1 cellular context compared by ENCODE assay signal in the genomic region with DNA sequence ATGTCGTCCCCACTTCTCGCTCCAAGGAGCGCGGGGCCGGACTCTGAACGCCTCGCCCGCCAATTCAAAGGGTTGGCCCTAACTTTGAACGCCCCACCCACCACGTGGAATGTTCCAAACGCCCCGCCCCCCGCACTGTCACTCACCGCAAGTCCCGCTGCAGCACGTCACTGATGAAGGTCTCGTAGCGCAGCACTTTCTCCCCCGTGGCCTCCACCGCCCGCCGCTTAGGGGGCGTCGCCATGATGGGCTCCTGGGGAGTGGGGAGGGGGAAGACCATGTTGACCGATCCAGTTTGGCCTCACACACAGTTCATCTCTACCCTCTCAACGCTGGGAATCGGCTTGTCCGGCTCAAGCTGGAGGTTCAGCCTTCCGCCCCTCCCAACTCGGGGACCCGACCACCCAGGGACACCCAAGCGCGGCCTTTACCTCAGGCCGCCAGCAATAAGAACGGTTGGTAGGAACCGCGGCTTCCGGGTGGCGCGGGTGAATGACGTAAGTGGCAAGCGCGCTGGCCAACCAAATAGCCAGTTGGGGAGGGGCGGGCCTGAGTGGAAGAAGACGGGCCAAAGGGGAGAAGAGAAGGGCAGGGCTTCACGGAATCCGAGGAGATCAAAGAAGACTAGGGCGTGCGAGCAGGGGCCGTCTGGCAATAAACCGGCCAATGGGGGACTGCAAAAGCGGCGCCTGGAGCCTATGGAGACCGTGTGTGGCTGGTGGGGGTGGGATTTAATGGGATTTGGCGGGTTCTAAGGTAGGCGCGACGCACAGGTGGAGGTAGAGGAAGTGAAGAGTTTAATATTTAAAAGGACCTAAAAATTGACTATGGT.
TF ChIP-seq lines count a peak whose summit lies in the region.

A gene with protein sequence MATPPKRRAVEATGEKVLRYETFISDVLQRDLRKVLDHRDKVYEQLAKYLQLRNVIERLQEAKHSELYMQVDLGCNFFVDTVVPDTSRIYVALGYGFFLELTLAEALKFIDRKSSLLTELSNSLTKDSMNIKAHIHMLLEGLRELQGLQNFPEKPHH (minus strand): TSS at position 497 of the 832 bp plus-strand sequence. CDS start 253 bp downstream, at position 244.

TF ChIP-seq in HepG2, 621 proteins besides CTCF, POLR2A, EP300 and RAD21 (continued from another document and continues in another):
- no peak for TF ChIP-seq MAZ (IDR thresholded peaks at IDR 0.05; ENCODE audit: borderline replicate concordance, low read depth, low read length)
- peak; percentile 32; the same call in 1 of the 2 replicates for TF ChIP-seq MAZ (CRISPR knock-in tag; IDR thresholded peaks at IDR 0.05; ENCODE audit: low read depth)
- TF ChIP-seq ZFP36L1 (CRISPR knock-in tag; IDR thresholded peaks at IDR 0.05) = no peak
- 0 out of 2 replicates have a peak, but pooled peaks have one; percentile 26 for TF ChIP-seq ZNF546 (CRISPR knock-in tag; conservative IDR thresholded peaks at IDR 0.05)
- TF ChIP-seq, protein P1, sequence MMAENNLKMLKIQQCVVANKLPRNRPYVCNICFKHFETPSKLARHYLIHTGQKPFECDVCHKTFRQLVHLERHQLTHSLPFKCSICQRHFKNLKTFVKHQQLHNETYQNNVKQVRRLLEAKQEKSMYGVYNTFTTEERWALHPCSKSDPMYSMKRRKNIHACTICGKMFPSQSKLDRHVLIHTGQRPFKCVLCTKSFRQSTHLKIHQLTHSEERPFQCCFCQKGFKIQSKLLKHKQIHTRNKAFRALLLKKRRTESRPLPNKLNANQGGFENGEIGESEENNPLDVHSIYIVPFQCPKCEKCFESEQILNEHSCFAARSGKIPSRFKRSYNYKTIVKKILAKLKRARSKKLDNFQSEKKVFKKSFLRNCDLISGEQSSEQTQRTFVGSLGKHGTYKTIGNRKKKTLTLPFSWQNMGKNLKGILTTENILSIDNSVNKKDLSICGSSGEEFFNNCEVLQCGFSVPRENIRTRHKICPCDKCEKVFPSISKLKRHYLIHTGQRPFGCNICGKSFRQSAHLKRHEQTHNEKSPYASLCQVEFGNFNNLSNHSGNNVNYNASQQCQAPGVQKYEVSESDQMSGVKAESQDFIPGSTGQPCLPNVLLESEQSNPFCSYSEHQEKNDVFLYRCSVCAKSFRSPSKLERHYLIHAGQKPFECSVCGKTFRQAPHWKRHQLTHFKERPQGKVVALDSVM (CRISPR knock-in tag; IDR thresholded peaks at IDR 0.05) = peak; percentile 10; the same call in 1 of the 2 replicates
- no peak for TF ChIP-seq ZNF615 (CRISPR knock-in tag; IDR thresholded peaks at IDR 0.05; ENCODE audit: borderline replicate concordance)
- no peak for TF ChIP-seq KLF11 (CRISPR knock-in tag; IDR thresholded peaks at IDR 0.05)
- no peak for TF ChIP-seq ZNF7 (CRISPR knock-in tag; IDR thresholded peaks at IDR 0.05)
- TF ChIP-seq POGZ (CRISPR knock-in tag; IDR thresholded peaks at IDR 0.05) = peak; percentile 85
- TF ChIP-seq KLF15 (CRISPR knock-in tag; IDR thresholded peaks at IDR 0.05; ENCODE audit: borderline replicate concordance) = no peak
- TF ChIP-seq, protein P2, sequence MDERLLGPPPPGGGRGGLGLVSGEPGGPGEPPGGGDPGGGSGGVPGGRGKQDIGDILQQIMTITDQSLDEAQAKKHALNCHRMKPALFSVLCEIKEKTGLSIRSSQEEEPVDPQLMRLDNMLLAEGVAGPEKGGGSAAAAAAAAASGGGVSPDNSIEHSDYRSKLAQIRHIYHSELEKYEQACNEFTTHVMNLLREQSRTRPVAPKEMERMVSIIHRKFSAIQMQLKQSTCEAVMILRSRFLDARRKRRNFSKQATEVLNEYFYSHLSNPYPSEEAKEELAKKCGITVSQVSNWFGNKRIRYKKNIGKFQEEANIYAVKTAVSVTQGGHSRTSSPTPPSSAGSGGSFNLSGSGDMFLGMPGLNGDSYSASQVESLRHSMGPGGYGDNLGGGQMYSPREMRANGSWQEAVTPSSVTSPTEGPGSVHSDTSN (CRISPR knock-in tag; IDR thresholded peaks at IDR 0.05) = peak; percentile 80
- no peak for TF ChIP-seq IKZF4 (CRISPR knock-in tag; IDR thresholded peaks at IDR 0.05; ENCODE audit: borderline replicate concordance, low read depth, not compliant biosample characterization)
- TF ChIP-seq NFYC (CRISPR knock-in tag; IDR thresholded peaks at IDR 0.05) = peak; percentile 80
- TF ChIP-seq ZNF552 (CRISPR knock-in tag; IDR thresholded peaks at IDR 0.05; ENCODE audit: borderline replicate concordance) = peak; percentile 22; the same call in 1 of the 2 replicates
- TF ChIP-seq, protein P3, sequence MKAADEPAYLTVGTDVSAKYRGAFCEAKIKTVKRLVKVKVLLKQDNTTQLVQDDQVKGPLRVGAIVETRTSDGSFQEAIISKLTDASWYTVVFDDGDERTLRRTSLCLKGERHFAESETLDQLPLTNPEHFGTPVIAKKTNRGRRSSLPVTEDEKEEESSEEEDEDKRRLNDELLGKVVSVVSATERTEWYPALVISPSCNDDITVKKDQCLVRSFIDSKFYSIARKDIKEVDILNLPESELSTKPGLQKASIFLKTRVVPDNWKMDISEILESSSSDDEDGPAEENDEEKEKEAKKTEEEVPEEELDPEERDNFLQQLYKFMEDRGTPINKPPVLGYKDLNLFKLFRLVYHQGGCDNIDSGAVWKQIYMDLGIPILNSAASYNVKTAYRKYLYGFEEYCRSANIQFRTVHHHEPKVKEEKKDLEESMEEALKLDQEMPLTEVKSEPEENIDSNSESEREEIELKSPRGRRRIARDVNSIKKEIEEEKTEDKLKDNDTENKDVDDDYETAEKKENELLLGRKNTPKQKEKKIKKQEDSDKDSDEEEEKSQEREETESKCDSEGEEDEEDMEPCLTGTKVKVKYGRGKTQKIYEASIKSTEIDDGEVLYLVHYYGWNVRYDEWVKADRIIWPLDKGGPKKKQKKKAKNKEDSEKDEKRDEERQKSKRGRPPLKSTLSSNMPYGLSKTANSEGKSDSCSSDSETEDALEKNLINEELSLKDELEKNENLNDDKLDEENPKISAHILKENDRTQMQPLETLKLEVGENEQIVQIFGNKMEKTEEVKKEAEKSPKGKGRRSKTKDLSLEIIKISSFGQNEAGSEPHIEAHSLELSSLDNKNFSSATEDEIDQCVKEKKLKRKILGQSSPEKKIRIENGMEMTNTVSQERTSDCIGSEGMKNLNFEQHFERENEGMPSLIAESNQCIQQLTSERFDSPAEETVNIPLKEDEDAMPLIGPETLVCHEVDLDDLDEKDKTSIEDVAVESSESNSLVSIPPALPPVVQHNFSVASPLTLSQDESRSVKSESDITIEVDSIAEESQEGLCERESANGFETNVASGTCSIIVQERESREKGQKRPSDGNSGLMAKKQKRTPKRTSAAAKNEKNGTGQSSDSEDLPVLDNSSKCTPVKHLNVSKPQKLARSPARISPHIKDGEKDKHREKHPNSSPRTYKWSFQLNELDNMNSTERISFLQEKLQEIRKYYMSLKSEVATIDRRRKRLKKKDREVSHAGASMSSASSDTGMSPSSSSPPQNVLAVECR (CRISPR knock-in tag; IDR thresholded peaks at IDR 0.05; ENCODE audit: borderline replicate concordance) = peak; percentile 84; the same call in 1 of the 2 replicates
- TF ChIP-seq, protein P4, sequence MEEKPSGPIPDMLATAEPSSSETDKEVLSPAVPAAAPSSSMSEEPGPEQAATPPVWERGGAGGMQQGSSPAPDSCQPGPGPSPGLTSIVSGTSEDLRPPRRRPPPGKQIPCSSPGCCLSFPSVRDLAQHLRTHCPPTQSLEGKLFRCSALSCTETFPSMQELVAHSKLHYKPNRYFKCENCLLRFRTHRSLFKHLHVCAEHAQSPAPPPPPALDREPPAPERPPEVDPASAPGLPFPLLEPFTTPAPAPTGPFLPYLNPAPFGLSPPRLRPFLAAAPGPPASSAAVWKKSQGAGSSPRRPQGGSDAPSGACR (CRISPR knock-in tag; IDR thresholded peaks at IDR 0.05) = no peak
- 0 out of 2 replicates have a peak, but pooled peaks have one; percentile 21 for TF ChIP-seq IRX3 (CRISPR knock-in tag; IDR thresholded peaks at IDR 0.05; ENCODE audit: borderline replicate concordance, low read depth)
- peak; percentile 94 for TF ChIP-seq ZMYM4 (CRISPR knock-in tag; IDR thresholded peaks at IDR 0.05)
- peak; percentile 74 for TF ChIP-seq MYC (CRISPR knock-in tag; IDR thresholded peaks at IDR 0.05; ENCODE audit: borderline replicate concordance)
- TF ChIP-seq ELF1 (CRISPR knock-in tag; IDR thresholded peaks at IDR 0.05) = peak; percentile 99
- TF ChIP-seq SRY (CRISPR knock-in tag; IDR thresholded peaks at IDR 0.05) = no peak; the same call in 1 of the 2 replicates
- TF ChIP-seq ZNF160 (CRISPR knock-in tag; IDR thresholded peaks at IDR 0.05) = no peak; the same call in 1 of the 2 replicates
- TF ChIP-seq, protein P5, sequence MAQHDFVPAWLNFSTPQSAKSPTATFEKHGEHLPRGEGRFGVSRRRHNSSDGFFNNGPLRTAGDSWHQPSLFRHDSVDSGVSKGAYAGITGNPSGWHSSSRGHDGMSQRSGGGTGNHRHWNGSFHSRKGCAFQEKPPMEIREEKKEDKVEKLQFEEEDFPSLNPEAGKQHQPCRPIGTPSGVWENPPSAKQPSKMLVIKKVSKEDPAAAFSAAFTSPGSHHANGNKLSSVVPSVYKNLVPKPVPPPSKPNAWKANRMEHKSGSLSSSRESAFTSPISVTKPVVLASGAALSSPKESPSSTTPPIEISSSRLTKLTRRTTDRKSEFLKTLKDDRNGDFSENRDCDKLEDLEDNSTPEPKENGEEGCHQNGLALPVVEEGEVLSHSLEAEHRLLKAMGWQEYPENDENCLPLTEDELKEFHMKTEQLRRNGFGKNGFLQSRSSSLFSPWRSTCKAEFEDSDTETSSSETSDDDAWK (CRISPR knock-in tag; IDR thresholded peaks at IDR 0.05) = no peak
- peak; percentile 55; the same call in 1 of the 2 replicates for TF ChIP-seq ZNF547 (CRISPR knock-in tag; IDR thresholded peaks at IDR 0.05)
- peak; percentile 79 for TF ChIP-seq THAP11 (CRISPR knock-in tag; IDR thresholded peaks at IDR 0.05)
- TF ChIP-seq, protein P6, sequence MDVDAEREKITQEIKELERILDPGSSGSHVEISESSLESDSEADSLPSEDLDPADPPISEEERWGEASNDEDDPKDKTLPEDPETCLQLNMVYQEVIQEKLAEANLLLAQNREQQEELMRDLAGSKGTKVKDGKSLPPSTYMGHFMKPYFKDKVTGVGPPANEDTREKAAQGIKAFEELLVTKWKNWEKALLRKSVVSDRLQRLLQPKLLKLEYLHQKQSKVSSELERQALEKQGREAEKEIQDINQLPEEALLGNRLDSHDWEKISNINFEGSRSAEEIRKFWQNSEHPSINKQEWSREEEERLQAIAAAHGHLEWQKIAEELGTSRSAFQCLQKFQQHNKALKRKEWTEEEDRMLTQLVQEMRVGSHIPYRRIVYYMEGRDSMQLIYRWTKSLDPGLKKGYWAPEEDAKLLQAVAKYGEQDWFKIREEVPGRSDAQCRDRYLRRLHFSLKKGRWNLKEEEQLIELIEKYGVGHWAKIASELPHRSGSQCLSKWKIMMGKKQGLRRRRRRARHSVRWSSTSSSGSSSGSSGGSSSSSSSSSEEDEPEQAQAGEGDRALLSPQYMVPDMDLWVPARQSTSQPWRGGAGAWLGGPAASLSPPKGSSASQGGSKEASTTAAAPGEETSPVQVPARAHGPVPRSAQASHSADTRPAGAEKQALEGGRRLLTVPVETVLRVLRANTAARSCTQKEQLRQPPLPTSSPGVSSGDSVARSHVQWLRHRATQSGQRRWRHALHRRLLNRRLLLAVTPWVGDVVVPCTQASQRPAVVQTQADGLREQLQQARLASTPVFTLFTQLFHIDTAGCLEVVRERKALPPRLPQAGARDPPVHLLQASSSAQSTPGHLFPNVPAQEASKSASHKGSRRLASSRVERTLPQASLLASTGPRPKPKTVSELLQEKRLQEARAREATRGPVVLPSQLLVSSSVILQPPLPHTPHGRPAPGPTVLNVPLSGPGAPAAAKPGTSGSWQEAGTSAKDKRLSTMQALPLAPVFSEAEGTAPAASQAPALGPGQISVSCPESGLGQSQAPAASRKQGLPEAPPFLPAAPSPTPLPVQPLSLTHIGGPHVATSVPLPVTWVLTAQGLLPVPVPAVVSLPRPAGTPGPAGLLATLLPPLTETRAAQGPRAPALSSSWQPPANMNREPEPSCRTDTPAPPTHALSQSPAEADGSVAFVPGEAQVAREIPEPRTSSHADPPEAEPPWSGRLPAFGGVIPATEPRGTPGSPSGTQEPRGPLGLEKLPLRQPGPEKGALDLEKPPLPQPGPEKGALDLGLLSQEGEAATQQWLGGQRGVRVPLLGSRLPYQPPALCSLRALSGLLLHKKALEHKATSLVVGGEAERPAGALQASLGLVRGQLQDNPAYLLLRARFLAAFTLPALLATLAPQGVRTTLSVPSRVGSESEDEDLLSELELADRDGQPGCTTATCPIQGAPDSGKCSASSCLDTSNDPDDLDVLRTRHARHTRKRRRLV (CRISPR knock-in tag; IDR thresholded peaks at IDR 0.05) = peak; percentile 61; the same call in 1 of the 2 replicates
- TF ChIP-seq ZNF331 (CRISPR knock-in tag; IDR thresholded peaks at IDR 0.05) = peak; percentile 38; the same call in 1 of the 2 replicates
- no peak for TF ChIP-seq TP53 (CRISPR knock-in tag; conservative IDR thresholded peaks at IDR 0.05)
- TF ChIP-seq ZNF253 (CRISPR knock-in tag; IDR thresholded peaks at IDR 0.05; ENCODE audit: borderline replicate concordance) = peak; percentile 70; the same call in 1 of the 2 replicates
- TF ChIP-seq, protein P7, sequence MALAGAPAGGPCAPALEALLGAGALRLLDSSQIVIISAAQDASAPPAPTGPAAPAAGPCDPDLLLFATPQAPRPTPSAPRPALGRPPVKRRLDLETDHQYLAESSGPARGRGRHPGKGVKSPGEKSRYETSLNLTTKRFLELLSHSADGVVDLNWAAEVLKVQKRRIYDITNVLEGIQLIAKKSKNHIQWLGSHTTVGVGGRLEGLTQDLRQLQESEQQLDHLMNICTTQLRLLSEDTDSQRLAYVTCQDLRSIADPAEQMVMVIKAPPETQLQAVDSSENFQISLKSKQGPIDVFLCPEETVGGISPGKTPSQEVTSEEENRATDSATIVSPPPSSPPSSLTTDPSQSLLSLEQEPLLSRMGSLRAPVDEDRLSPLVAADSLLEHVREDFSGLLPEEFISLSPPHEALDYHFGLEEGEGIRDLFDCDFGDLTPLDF (CRISPR knock-in tag; IDR thresholded peaks at IDR 0.05) = peak; percentile 75
- TF ChIP-seq ZNF772 (CRISPR knock-in tag; IDR thresholded peaks at IDR 0.05) = no peak
- TF ChIP-seq, protein P8, sequence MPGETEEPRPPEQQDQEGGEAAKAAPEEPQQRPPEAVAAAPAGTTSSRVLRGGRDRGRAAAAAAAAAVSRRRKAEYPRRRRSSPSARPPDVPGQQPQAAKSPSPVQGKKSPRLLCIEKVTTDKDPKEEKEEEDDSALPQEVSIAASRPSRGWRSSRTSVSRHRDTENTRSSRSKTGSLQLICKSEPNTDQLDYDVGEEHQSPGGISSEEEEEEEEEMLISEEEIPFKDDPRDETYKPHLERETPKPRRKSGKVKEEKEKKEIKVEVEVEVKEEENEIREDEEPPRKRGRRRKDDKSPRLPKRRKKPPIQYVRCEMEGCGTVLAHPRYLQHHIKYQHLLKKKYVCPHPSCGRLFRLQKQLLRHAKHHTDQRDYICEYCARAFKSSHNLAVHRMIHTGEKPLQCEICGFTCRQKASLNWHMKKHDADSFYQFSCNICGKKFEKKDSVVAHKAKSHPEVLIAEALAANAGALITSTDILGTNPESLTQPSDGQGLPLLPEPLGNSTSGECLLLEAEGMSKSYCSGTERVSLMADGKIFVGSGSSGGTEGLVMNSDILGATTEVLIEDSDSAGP (CRISPR knock-in tag; IDR thresholded peaks at IDR 0.05; ENCODE audit: borderline replicate concordance) = peak; percentile 71; the same call in 1 of the 2 replicates
